ENCODE assay signal across 8 cellular contexts in genomic region chr3:61903931-61904657, GRCh38.
DNase-seq lines count a peak whose midpoint lies in the region; ATAC-seq and TF ChIP-seq lines count a peak whose summit lies in the region.

No MANE protein-coding gene starts in this region.

- intact Hi-C loops in colonic mucosa (cut with DNase I), result no loop called here

- H3K4me2 ChIP-seq in neural cell (ENCODE audit: low read length), result no peak overlapping the region

- TF ChIP-seq CTCF in colonic mucosa (IDR thresholded peaks at IDR 0.05) (no peak), neural cell (IDR thresholded peaks at IDR 0.05; ENCODE audit: poor library complexity, severe bottlenecking) (no peak)

- H3K4me3 ChIP-seq in colonic mucosa (no peak overlapping the region), neural cell (ENCODE audit: low read length) (no peak overlapping the region)

- H3K9me2 ChIP-seq in neural cell (ENCODE audit: insufficient read depth, low read length), result no peaks in the 10 kb centered on the region

- H3K4me1 ChIP-seq in colonic mucosa, result no peaks in the 10 kb centered on the region

- H3K9me3 ChIP-seq in colonic mucosa (no peaks in the 10 kb centered on the region), neural cell (ENCODE audit: low read length) (no peaks in the 10 kb centered on the region)

- TF ChIP-seq RAD21 in neural cell (conservative IDR thresholded peaks at IDR 0.05), result no peak

- TF ChIP-seq EP300 in neural cell (conservative IDR thresholded peaks at IDR 0.05; ENCODE audit: poor library complexity, severe bottlenecking), result peak; percentile 54

- peak; percentile 49 for ATAC-seq in GM19023 (IDR thresholded peaks at IDR 0.05; ENCODE audit: unreplicated experiment)
- no peak for ATAC-seq in GM21528 (IDR thresholded peaks at IDR 0.05; ENCODE audit: low FRiP score, unreplicated experiment)

- H3F3A ChIP-seq in neural cell (ENCODE audit: insufficient read depth, low read length, poor library complexity, severe bottlenecking), result no peaks in the 10 kb centered on the region

- H3K79me2 ChIP-seq in neural cell (replicated peaks; ENCODE audit: insufficient read depth, low read length), result no peaks in the 10 kb centered on the region

- H3K27me3 ChIP-seq in colonic mucosa (no peaks in the 10 kb centered on the region), neural cell (ENCODE audit: insufficient read depth, low read depth, low read length) (no peaks in the 10 kb centered on the region)

- H3K27ac ChIP-seq in colonic mucosa (peak overlapping the region; percentile 31), neural cell (ENCODE audit: low read length) (peak overlapping the region; percentile 22)

- H4K20me1 ChIP-seq in neural cell (ENCODE audit: insufficient read depth), result no peaks in the 10 kb centered on the region

- H3K36me3 ChIP-seq in colonic mucosa (no peaks in the 10 kb centered on the region), neural cell (ENCODE audit: insufficient read depth, low read length) (no peaks in the 10 kb centered on the region)

- no peak overlapping the region for H2AFZ ChIP-seq in neural cell (ENCODE audit: low read depth, low read length)

- H3K9ac ChIP-seq in colonic mucosa (ENCODE audit: low read depth in 2 of 2, low read length in 2 of 2) (no peak overlapping the region), neural cell (ENCODE audit: low read length) (no peak overlapping the region)

- DNase-seq in M059J (ENCODE audit: low read depth) (peak; percentile 17), colonic mucosa (peak; percentile 21), NCI-H1436 (lab: John Stamatoyannopoulos, UW) (no peak)
- DNase-seq in activated CD8-positive, alpha-beta memory T cell treated with anti-CD3 and anti-CD28 coated beads, Interleukin-2, amount 50 U/mL, for 4 hours, result no peak
- no peak for DNase-seq in activated CD4-positive, alpha-beta T cell treated with anti-CD3 and anti-CD28 coated beads for 1 hour

TF ChIP-seq in neural cell, 6 proteins besides CTCF, POLR2A, EP300 and RAD21:
- TF ChIP-seq REST (IDR thresholded peaks at IDR 0.05; ENCODE audit: borderline replicate concordance) (no peak), SMC3 (conservative IDR thresholded peaks at IDR 0.05; ENCODE audit: poor library complexity) (no peak), TAF1 (IDR thresholded peaks at IDR 0.05; ENCODE audit: low read depth) (no peak), EZH2 (IDR thresholded peaks at IDR 0.05; ENCODE audit: borderline replicate concordance, insufficient read depth, low read length, poor library complexity, severe bottlenecking) (no peak), MXI1 (conservative IDR thresholded peaks at IDR 0.05; ENCODE audit: poor library complexity, severe bottlenecking) (no peak), POLR2AphosphoS5 (IDR thresholded peaks at IDR 0.05) (no peak)

Comparison
In these comparisons a context has a peak if more than half of its experiments do, and no peak if none do; other contexts are left out.
1. DNase-seq: peak in M059J (single experiment) and colonic mucosa (single experiment); none in activated CD8-positive, alpha-beta memory T cell treated with anti-CD3 and anti-CD28 coated beads, Interleukin-2, amount 50 U/mL, for 4 hours (single experiment), NCI-H1436 (single experiment) and activated CD4-positive, alpha-beta T cell treated with anti-CD3 and anti-CD28 coated beads for 1 hour (single experiment).